ENCODE assay signal across 1 cellular context in genomic region chr17:43449470-43450202, GRCh38.
TF ChIP-seq lines count a peak whose summit lies in the region.

No MANE protein-coding gene starts in this region.

TF ChIP-seq in HepG2, 621 proteins besides CTCF, POLR2A, EP300 and RAD21 (continued from another document and continues in another):
- TF ChIP-seq NFAT5 (CRISPR knock-in tag; IDR thresholded peaks at IDR 0.05) (0 out of 2 replicates have a peak, but pooled peaks have one; percentile 49), BRD4 (CRISPR knock-in tag; IDR thresholded peaks at IDR 0.05) (peak; percentile 92), RNF219 (CRISPR knock-in tag; IDR thresholded peaks at IDR 0.05) (0 out of 2 replicates have a peak, but pooled peaks have one; percentile 19), ARID4A (CRISPR knock-in tag; IDR thresholded peaks at IDR 0.05; ENCODE audit: borderline replicate concordance) (peak; percentile 60; the same call in 1 of the 2 replicates), ETS1 (CRISPR knock-in tag; IDR thresholded peaks at IDR 0.05) (no peak), TEF (CRISPR knock-in tag; IDR thresholded peaks at IDR 0.05) (0 out of 2 replicates have a peak, but pooled peaks have one; percentile 30), RFXANK (CRISPR knock-in tag; IDR thresholded peaks at IDR 0.05) (peak; percentile 41; the same call in 1 of the 2 replicates), TCF7L2 (IDR thresholded peaks at IDR 0.05; ENCODE audit: low read depth, low read length) (no peak), ZFYVE20 (CRISPR knock-in tag; IDR thresholded peaks at IDR 0.05; ENCODE audit: borderline replicate concordance, low read depth) (no peak), MAFK (conservative IDR thresholded peaks at IDR 0.05 in 1 of 2, IDR thresholded peaks at IDR 0.05 in 1 of 2; ENCODE audit: low read length in 2 of 2) (0 out of 4 replicates have a peak, but pooled peaks of 1 of the 2 experiments have one; percentile 21), MYC (CRISPR knock-in tag; IDR thresholded peaks at IDR 0.05; ENCODE audit: borderline replicate concordance) (peak; percentile 57; the same call in 1 of the 2 replicates), JUN (CRISPR knock-in tag; IDR thresholded peaks at IDR 0.05) (peak; percentile 43; the same call in 1 of the 2 replicates), KLF12 (CRISPR knock-in tag; IDR thresholded peaks at IDR 0.05; ENCODE audit: borderline replicate concordance) (0 out of 2 replicates have a peak, but pooled peaks have one; percentile 82), AKAP8 (CRISPR knock-in tag; IDR thresholded peaks at IDR 0.05) (peak; percentile 59; the same call in 1 of the 2 replicates), ZNF841 (CRISPR knock-in tag; IDR thresholded peaks at IDR 0.05; ENCODE audit: borderline replicate concordance) (no peak), HOXA5 (CRISPR knock-in tag; IDR thresholded peaks at IDR 0.05) (peak; percentile 90), HMG20B (CRISPR knock-in tag; conservative IDR thresholded peaks at IDR 0.05) (peak; percentile 75; the same call in 1 of the 2 replicates), ZNF263 (CRISPR knock-in tag; IDR thresholded peaks at IDR 0.05) (0 out of 2 replicates have a peak, but pooled peaks have one; percentile 54), GMEB2 (CRISPR knock-in tag; IDR thresholded peaks at IDR 0.05; ENCODE audit: low read depth) (no peak), ATF4 (CRISPR knock-in tag; IDR thresholded peaks at IDR 0.05) (peak in 1 of 2 experiments; percentile 89; a peak in 2 of 4 replicates), ZNF615 (CRISPR knock-in tag; IDR thresholded peaks at IDR 0.05; ENCODE audit: borderline replicate concordance) (no peak), PHF21A (CRISPR knock-in tag; IDR thresholded peaks at IDR 0.05) (peak; percentile 98), GFI1 (CRISPR knock-in tag; IDR thresholded peaks at IDR 0.05; ENCODE audit: borderline replicate concordance) (peak; percentile 74; the same call in 1 of the 2 replicates), ZNF136 (CRISPR knock-in tag; IDR thresholded peaks at IDR 0.05; ENCODE audit: low read depth) (peak; percentile 78; the same call in 1 of the 2 replicates), ZNF747 (CRISPR knock-in tag; IDR thresholded peaks at IDR 0.05; ENCODE audit: borderline replicate concordance) (peak; percentile 90; the same call in 1 of the 2 replicates), ZNF367 (CRISPR knock-in tag; IDR thresholded peaks at IDR 0.05; ENCODE audit: borderline replicate concordance) (peak; percentile 62; the same call in 1 of the 2 replicates), EED (CRISPR knock-in tag; IDR thresholded peaks at IDR 0.05) (no peak), RERE (CRISPR knock-in tag; IDR thresholded peaks at IDR 0.05; ENCODE audit: low read depth) (peak; percentile 62; the same call in 1 of the 2 replicates), ZNF558 (CRISPR knock-in tag; IDR thresholded peaks at IDR 0.05; ENCODE audit: borderline replicate concordance) (no peak), SNAPC5 (CRISPR knock-in tag; IDR thresholded peaks at IDR 0.05; ENCODE audit: borderline replicate concordance) (0 out of 2 replicates have a peak, but pooled peaks have one; percentile 51), ZSCAN30 (CRISPR knock-in tag; IDR thresholded peaks at IDR 0.05) (no peak), ZNF678 (CRISPR knock-in tag; IDR thresholded peaks at IDR 0.05) (no peak), ZNF207 (IDR thresholded peaks at IDR 0.05; ENCODE audit: borderline replicate concordance) (no peak), ARNT (IDR thresholded peaks at IDR 0.05) (no peak), ZNF75D (CRISPR knock-in tag; IDR thresholded peaks at IDR 0.05; ENCODE audit: borderline replicate concordance) (no peak)
